ENCODE assay signal across 15 cellular contexts in genomic region chr6:36064770-36065396, GRCh38. TPM values are rescaled to one million over a fixed set of nuclear protein-coding genes. Genes with fewer than 3 reads are reported as not detected.
DNase-seq lines count a peak whose midpoint lies in the region; ATAC-seq and TF ChIP-seq lines count a peak whose summit lies in the region.
"Had no signal": no experiment of that assay in that cellular context is flagged by ENCODE, and none has a peak within 500 bp of the region (broad histone marks: within the 10 kb centered on the region; RNA-seq: fewer than 3 reads in every experiment).

No MANE protein-coding gene starts in this region.

- no peak for ATAC-seq in activated T-cell treated with anti-CD3 and anti-CD28 coated beads, Interleukin-2, amount 50 U/mL, for 4 hours
- no peak for ATAC-seq in memory B cell (ENCODE audit: low read depth)
- ATAC-seq in heart left ventricle: no peak
- ATAC-seq in HG03521 (IDR thresholded peaks at IDR 0.05; ENCODE audit: unreplicated experiment): no peak
- ATAC-seq: sciatic nerve had no signal

- H3K27ac ChIP-seq in heart left ventricle: no peak overlapping the region
- H3K27ac ChIP-seq: cardiac muscle cell had no signal

- H3K4me3 ChIP-seq in adipocyte (ENCODE audit: low read length) (peak overlapping the region; percentile 56), heart left ventricle (no peak overlapping the region)
- H3K4me3 ChIP-seq: cardiac muscle cell, lung had no signal

- intact Hi-C loops in heart left ventricle (cut with DNase I): no loop called here

- no peaks in the 10 kb centered on the region for H3K9me3 ChIP-seq in adipocyte (ENCODE audit: control insufficient read depth, low read length)
- H3K9me3 ChIP-seq in heart left ventricle: no peaks in the 10 kb centered on the region

- peaks cover 23% of the 10 kb centered on the region for H3K36me3 ChIP-seq in adipocyte (ENCODE audit: control insufficient read depth, insufficient read depth, low read length, severe bottlenecking)
- peaks cover 0 to 26% (median 11%) of the 10 kb centered on the region in 9 donors for H3K36me3 ChIP-seq in heart left ventricle

- H3K27ac Mint-ChIP-seq in activated T-cell treated with anti-CD3 and anti-CD28 coated beads, Interleukin-2, amount 50 U/mL, for 24 hours: peak overlapping the region; percentile 56
- peak overlapping the region; percentile 75 for H3K27ac Mint-ChIP-seq in memory B cell
- peak overlapping the region; percentile 8 for H3K27ac Mint-ChIP-seq in type B pancreatic cell
- H3K27ac Mint-ChIP-seq: activated B cell treated with CpG ODN at 0.5 μM for 24 hours had no signal

- 76 to 96% (median 94%) methylated on average over 3 of the region's 3 CpGs for WGBS in heart left ventricle, 4 donors

- H3K36me3 Mint-ChIP-seq in activated T-cell treated with anti-CD3 and anti-CD28 coated beads, Interleukin-2, amount 50 U/mL, for 24 hours (ENCODE audit: low read depth): peaks cover 47% of the 10 kb centered on the region
- peaks cover 21% of the 10 kb centered on the region for H3K36me3 Mint-ChIP-seq in activated T-cell treated with anti-CD3 and anti-CD28 coated beads, Interleukin-2, amount 50 U/mL, for 4 hours (ENCODE audit: insufficient read depth)
- H3K36me3 Mint-ChIP-seq in memory B cell (peaks cover 24% of the 10 kb centered on the region), type B pancreatic cell (peaks cover 14% of the 10 kb centered on the region)

- H3K9ac ChIP-seq in adipocyte (ENCODE audit: low read length): peak overlapping the region; percentile 21

- peaks cover 63% of the 10 kb centered on the region for H3K4me1 Mint-ChIP-seq in activated T-cell treated with anti-CD3 and anti-CD28 coated beads, Interleukin-2, amount 50 U/mL, for 24 hours (ENCODE audit: low read depth)
- H3K4me1 Mint-ChIP-seq in activated T-cell treated with anti-CD3 and anti-CD28 coated beads, Interleukin-2, amount 50 U/mL, for 4 hours (ENCODE audit: low read depth): peaks cover 55% of the 10 kb centered on the region
- H3K4me1 Mint-ChIP-seq in memory B cell (peaks cover 27% of the 10 kb centered on the region), type B pancreatic cell (ENCODE audit: unreplicated experiment) (peaks cover 36% of the 10 kb centered on the region)

- no peak for DNase-seq in activated T-cell treated with anti-CD3 and anti-CD28 coated beads, Interleukin-2, amount 50 U/mL, for 24 hours
- DNase-seq in activated T-cell treated with anti-CD3 and anti-CD28 coated beads, Interleukin-2, amount 50 U/mL, for 4 hours: no peak
- DNase-seq in adipocyte (ENCODE audit: low read depth) (no peak), memory B cell (ENCODE audit: low spot score in 2 of 2) (no peak), type B pancreatic cell (ENCODE audit: extremely low spot score, unreplicated experiment) (no peak), heart left ventricle (no peak)
- DNase-seq in activated CD8-positive, alpha-beta memory T cell treated with anti-CD3 and anti-CD28 coated beads, Interleukin-2, amount 50 U/mL, for 4 hours: no peak
- DNase-seq: activated B cell treated with CpG ODN at 0.5 μM for 24 hours, Calu3, NCI-H1048 had no signal

- H3K27me3 ChIP-seq in adipocyte (replicated peaks; ENCODE audit: control insufficient read depth, insufficient read depth, low read length) (no peaks in the 10 kb centered on the region), heart left ventricle (no peaks in the 10 kb centered on the region)
- H3K27me3 ChIP-seq: cardiac muscle cell had no signal

- H3K4me1 ChIP-seq in adipocyte (ENCODE audit: control insufficient read depth, insufficient read depth, low read length) (peaks cover 56% of the 10 kb centered on the region), heart left ventricle (peaks cover 3 to 64% (median 29%) of the 10 kb centered on the region in 12 donors)

- TF ChIP-seq CTCF in type B pancreatic cell (conservative IDR thresholded peaks at IDR 0.05): no peak
- no peak for TF ChIP-seq CTCF in heart left ventricle (IDR thresholded peaks at IDR 0.05)

- H3K4me3 Mint-ChIP-seq in activated T-cell treated with anti-CD3 and anti-CD28 coated beads, Interleukin-2, amount 50 U/mL, for 24 hours: no peak overlapping the region
- H3K4me3 Mint-ChIP-seq in activated T-cell treated with anti-CD3 and anti-CD28 coated beads, Interleukin-2, amount 50 U/mL, for 4 hours: no peak overlapping the region
- no peak overlapping the region for H3K4me3 Mint-ChIP-seq in memory B cell
- peak overlapping the region; percentile 47 for H3K4me3 Mint-ChIP-seq in type B pancreatic cell
- H3K4me3 Mint-ChIP-seq: activated B cell treated with CpG ODN at 0.5 μM for 24 hours had no signal

- H3K27me3 Mint-ChIP-seq in activated T-cell treated with anti-CD3 and anti-CD28 coated beads, Interleukin-2, amount 50 U/mL, for 24 hours: no peaks in the 10 kb centered on the region
- H3K27me3 Mint-ChIP-seq in activated T-cell treated with anti-CD3 and anti-CD28 coated beads, Interleukin-2, amount 50 U/mL, for 4 hours (ENCODE audit: low read depth): no peaks in the 10 kb centered on the region
- H3K27me3 Mint-ChIP-seq in memory B cell (no peaks in the 10 kb centered on the region), type B pancreatic cell (no peaks in the 10 kb centered on the region)
- H3K27me3 Mint-ChIP-seq: activated B cell treated with CpG ODN at 0.5 μM for 24 hours, IgD-negative memory B cell had no signal

- no peak for TF ChIP-seq POLR2A in heart left ventricle (IDR thresholded peaks at IDR 0.05)

- H3K9me3 Mint-ChIP-seq in activated T-cell treated with anti-CD3 and anti-CD28 coated beads, Interleukin-2, amount 50 U/mL, for 24 hours: no peaks in the 10 kb centered on the region
- H3K9me3 Mint-ChIP-seq in activated T-cell treated with anti-CD3 and anti-CD28 coated beads, Interleukin-2, amount 50 U/mL, for 4 hours: no peaks in the 10 kb centered on the region
- no peaks in the 10 kb centered on the region for H3K9me3 Mint-ChIP-seq in memory B cell
- H3K9me3 Mint-ChIP-seq in type B pancreatic cell: no peaks in the 10 kb centered on the region
- H3K9me3 Mint-ChIP-seq: activated B cell treated with CpG ODN at 0.5 μM for 24 hours, IgD-negative memory B cell had no signal

RNA-seq across cellular contexts. Expression of gene MAPK14, which starts 37.3 kb away (rescaled TPM):
- 10 to 100 TPM; 35.7 to 40.9 (median 38.7) TPM for total RNA-seq in activated T-cell treated with anti-CD3 and anti-CD28 coated beads, Interleukin-2, amount 50 U/mL, for 4 hours
- 40.1 and 52.1 TPM in 2 replicates for total RNA-seq in type B pancreatic cell (ENCODE audit: low replicate concordance)
- total RNA-seq in heart left ventricle: 10 to 100 TPM; 24.3 to 46.5 (median 34.9) TPM
- polyA plus RNA-seq in heart left ventricle: 10 to 100 TPM in 1 of 2 donors, 1 to 10 TPM in 1; 7.0 to 32.3 TPM

RNA-seq across cellular contexts. Expression of gene SLC26A8, which starts 40.4 kb away (rescaled TPM):
- not detected for total RNA-seq in activated T-cell treated with anti-CD3 and anti-CD28 coated beads, Interleukin-2, amount 50 U/mL, for 4 hours
- 0.19 TPM in 1 of 2 replicates, not detected in the other for total RNA-seq in type B pancreatic cell (ENCODE audit: low replicate concordance)
- under 1 TPM in 4 of 9 donors, not detected in 5; 0.08 to 0.36 (median 0.32) TPM for total RNA-seq in heart left ventricle
- under 1 TPM in 1 of 2 donors, not detected in 1; 0.08 TPM for polyA plus RNA-seq in heart left ventricle
- total RNA-seq: activated B cell treated with CpG ODN at 0.5 μM for 24 hours, Calu3, cardiac muscle cell had no signal
- polyA plus RNA-seq: IgD-negative memory B cell had no signal

Comparison
In these comparisons a context has a peak if more than half of its experiments do, and no peak if none do; other contexts are left out.
1. H3K27ac Mint-ChIP-seq: peak in every context shown above with its lines; median percentile 75 in memory B cell; 56 in activated T-cell treated with anti-CD3 and anti-CD28 coated beads, Interleukin-2, amount 50 U/mL, for 24 hours; 8 in type B pancreatic cell.